In the genomic region with DNA sequence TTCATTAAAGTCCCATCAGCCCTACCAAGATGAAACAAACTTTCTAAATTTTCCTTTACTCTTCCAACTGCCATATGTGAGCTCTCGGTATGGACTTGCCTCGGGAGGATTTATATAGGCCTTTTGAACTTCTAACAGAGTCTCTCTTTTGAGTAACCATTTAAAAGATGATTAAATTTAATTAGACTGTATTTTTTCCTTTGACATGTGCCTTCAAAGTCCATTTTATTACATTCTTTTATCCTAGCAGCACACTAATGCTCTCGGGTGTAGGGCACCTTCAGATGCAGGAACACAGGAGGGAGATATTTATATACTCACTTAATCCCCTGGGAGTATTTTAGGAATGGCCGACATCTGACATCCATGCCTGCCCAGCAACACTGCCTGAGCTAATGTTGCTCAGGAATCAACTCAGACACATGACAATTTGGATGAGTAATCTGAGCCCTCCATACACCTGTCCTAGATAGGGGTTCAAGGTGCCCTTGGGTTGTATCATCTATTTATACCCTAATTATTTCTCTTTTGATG, we compare ENCODE assay signal across 18 cellular contexts.
"Had no signal": no experiment of that assay in that cellular context is flagged by ENCODE, and none has a peak within 500 bp of the region (broad histone marks: within the 10 kb centered on the region; RNA-seq: fewer than 3 reads in every experiment).

No MANE protein-coding gene starts in this region.

- H3K36me3 Mint-ChIP-seq: natural killer cell; stimulated activated effector memory CD8-positive, alpha-beta T cell treated with anti-CD3 and anti-CD28 coated beads, Interleukin-12 subunit alpha, Interleukin-12 subunit beta, amount 100 ng/mL, for 72 hours had no signal

- H3K27me3 Mint-ChIP-seq: activated CD4-positive, alpha-beta T cell treated with anti-CD3 and anti-CD28 coated beads, Interleukin-2, amount 10 ng/mL, durations not matched to agents 7 days and 5 days had no signal

- H3K4me1 Mint-ChIP-seq: activated CD4-positive, alpha-beta T cell treated with anti-CD3 and anti-CD28 coated beads, Interleukin-2, amount 10 ng/mL, durations not matched to agents 7 days and 5 days; natural killer cell; stimulated activated effector memory CD8-positive, alpha-beta T cell treated with anti-CD3 and anti-CD28 coated beads, Interleukin-12 subunit alpha, Interleukin-12 subunit beta, amount 100 ng/mL, for 72 hours had no signal

- H3K36me3 ChIP-seq: tibial nerve, vagina had no signal

- H3K27ac ChIP-seq: tibial nerve, vagina had no signal

- H3K27me3 ChIP-seq: tibial nerve, vagina had no signal

- H3K27ac Mint-ChIP-seq: activated CD4-positive, alpha-beta T cell treated with anti-CD3 and anti-CD28 coated beads, Interleukin-2, amount 10 ng/mL, durations not matched to agents 7 days and 5 days; activated naive CD4-positive, alpha-beta T cell treated with anti-CD3 and anti-CD28 coated beads for 36 hours; natural killer cell; stimulated activated effector memory CD8-positive, alpha-beta T cell treated with anti-CD3 and anti-CD28 coated beads, Interleukin-12 subunit alpha, Interleukin-12 subunit beta, amount 100 ng/mL, for 72 hours; T-helper 17 cell had no signal

- H3K4me3 Mint-ChIP-seq: activated CD4-positive, alpha-beta T cell treated with anti-CD3 and anti-CD28 coated beads, Interleukin-2, amount 10 ng/mL, durations not matched to agents 7 days and 5 days; activated naive CD4-positive, alpha-beta T cell treated with anti-CD3 and anti-CD28 coated beads for 36 hours; natural killer cell; stimulated activated effector memory CD8-positive, alpha-beta T cell treated with anti-CD3 and anti-CD28 coated beads, Interleukin-12 subunit alpha, Interleukin-12 subunit beta, amount 100 ng/mL, for 72 hours; T-helper 17 cell had no signal

- H3K9me3 Mint-ChIP-seq: activated CD4-positive, alpha-beta T cell treated with anti-CD3 and anti-CD28 coated beads, Interleukin-2, amount 10 ng/mL, durations not matched to agents 7 days and 5 days; activated naive CD4-positive, alpha-beta T cell treated with anti-CD3 and anti-CD28 coated beads for 36 hours had no signal

- H3K4me3 ChIP-seq: mucosa of descending colon, smooth muscle cell, tibial nerve, vagina had no signal

- DNase-seq: activated CD4-positive, alpha-beta T cell treated with anti-CD3 and anti-CD28 coated beads, Interleukin-2, amount 10 ng/mL, durations not matched to agents 7 days and 5 days; activated CD4-positive, CD25-positive, alpha-beta regulatory T cell; activated CD8-positive, alpha-beta memory T cell treated with anti-CD3 and anti-CD28 coated beads for 24 hours; activated naive CD4-positive, alpha-beta T cell treated with anti-CD3 and anti-CD28 coated beads for 36 hours; caudate nucleus; cortex of kidney; effector CD8-positive, alpha-beta T cell; kidney glomerular epithelial cell; mammary epithelial cell; mucosa of descending colon; natural killer cell; T-helper 17 cell had no signal

- H3K4me1 ChIP-seq: vagina had no signal

- ATAC-seq: mucosa of descending colon; natural killer cell; stimulated activated effector memory CD8-positive, alpha-beta T cell treated with anti-CD3 and anti-CD28 coated beads, Interleukin-12 subunit alpha, Interleukin-12 subunit beta, amount 100 ng/mL, for 72 hours; T-helper 17 cell had no signal

- H3K9me3 ChIP-seq: mucosa of descending colon, tibial nerve, vagina had no signal

- FAIRE-seq: astrocyte, frontal cortex had no signal
